In genomic region chr3:196645091-196645490, GRCh38 we compare ENCODE assay signal across 18 cellular contexts. TPM values are rescaled to one million over a fixed set of nuclear protein-coding genes. Genes with fewer than 3 reads are reported as not detected.
A peak's percentile ranks its signal among the peaks of the same experiment; 100 is the strongest.
DNase-seq lines count a peak whose midpoint lies in the region; FAIRE-seq and TF ChIP-seq lines count a peak whose summit lies in the region.
"Had no signal": no experiment of that assay in that cellular context is flagged by ENCODE, and none has a peak within 500 bp of the region (broad histone marks: within the 10 kb centered on the region; RNA-seq: fewer than 3 reads in every experiment).

No MANE protein-coding gene starts in this region.

- FAIRE-seq in GM12891 (lab: Jason Lieb, UNC) = no peak

- H3K4me3 ChIP-seq in vagina (no peak overlapping the region), esophagus squamous epithelium (no peak overlapping the region)
- H3K4me3 ChIP-seq: ascending aorta had no signal

- H3K27ac ChIP-seq in vagina = no peak overlapping the region
- H3K27ac ChIP-seq in esophagus squamous epithelium = no peak overlapping the region
- H3K27ac ChIP-seq: ascending aorta had no signal

- peaks cover under 1% of the 10 kb centered on the region for H3K4me1 ChIP-seq in vagina
- H3K4me1 ChIP-seq in esophagus squamous epithelium = peaks cover 0 to 18% (median under 1%) of the 10 kb centered on the region in 3 donors
- H3K4me1 ChIP-seq: ascending aorta had no signal

- DNase-seq in activated CD4-positive, alpha-beta T cell treated with anti-CD3 and anti-CD28 coated beads for 48 hours = peak; percentile 53
- DNase-seq in activated CD4-positive, alpha-beta T cell treated with anti-CD3 and anti-CD28 coated beads for 4 hours = no peak
- no peak for DNase-seq in GM12891 (ENCODE audit: insufficient read length, low spot score)
- no peak for DNase-seq in activated T-helper 2 cell treated with anti-CD3 and anti-CD28 coated beads, Interferon-gamma antibody, Interleukin-2, Interleukin-4, amounts not matched to agents 10 μg/mL and 5 μg/mL and 100 μg/mL, durations not matched to agents 14 hours and 24 hours and 36 hours (ENCODE audit: low spot score)
- DNase-seq in stimulated activated CD8-positive, alpha-beta memory T cell treated with anti-CD3 and anti-CD28 coated beads, Interleukin-4, amount 100 ng/mL, for 48 hours = peak; percentile 65
- DNase-seq in vagina (ENCODE audit: extremely low spot score in 2 of 2) = no peak
- DNase-seq in hippocampal formation (lab: John Stamatoyannopoulos, UW) = no peak
- no peak for DNase-seq in esophagus squamous epithelium (lab: John Stamatoyannopoulos, UW)
- DNase-seq: EL, left colon, midbrain, NCI-H187, NCI-H446, retina, Right ventricle myocardium superior, T-helper 9 cell had no signal

- WGBS in esophagus squamous epithelium, 2 donors = 92 to 95% methylated on average over 3 to 4 of the region's 4 CpGs

- H3K36me3 ChIP-seq in vagina (no peaks in the 10 kb centered on the region), esophagus squamous epithelium (no peaks in the 10 kb centered on the region)
- H3K36me3 ChIP-seq: ascending aorta had no signal

- H3K9me3 Mint-ChIP-seq in activated T-helper 2 cell treated with anti-CD3 and anti-CD28 coated beads, Interferon-gamma antibody, Interleukin-2, Interleukin-4, amounts not matched to agents 10 μg/mL and 5 μg/mL and 100 μg/mL, durations not matched to agents 14 hours and 24 hours and 36 hours = no peaks in the 10 kb centered on the region

- H3K36me3 Mint-ChIP-seq in activated T-helper 2 cell treated with anti-CD3 and anti-CD28 coated beads, Interferon-gamma antibody, Interleukin-2, Interleukin-4, amounts not matched to agents 10 μg/mL and 5 μg/mL and 100 μg/mL, durations not matched to agents 14 hours and 24 hours and 36 hours (ENCODE audit: low read depth) = peaks cover 72% of the 10 kb centered on the region

- no peaks in the 10 kb centered on the region for H3K9me3 ChIP-seq in vagina
- no peaks in the 10 kb centered on the region for H3K9me3 ChIP-seq in esophagus squamous epithelium
- H3K9me3 ChIP-seq: ascending aorta had no signal

- H3K27ac Mint-ChIP-seq in activated T-helper 2 cell treated with anti-CD3 and anti-CD28 coated beads, Interferon-gamma antibody, Interleukin-2, Interleukin-4, amounts not matched to agents 10 μg/mL and 5 μg/mL and 100 μg/mL, durations not matched to agents 14 hours and 24 hours and 36 hours = peak overlapping the region; percentile 19

- TF ChIP-seq CTCF in vagina (IDR thresholded peaks at IDR 0.05) (no peak), esophagus squamous epithelium (IDR thresholded peaks at IDR 0.05) (no peak)

- no peak overlapping the region for H3K4me3 Mint-ChIP-seq in activated T-helper 2 cell treated with anti-CD3 and anti-CD28 coated beads, Interferon-gamma antibody, Interleukin-2, Interleukin-4, amounts not matched to agents 10 μg/mL and 5 μg/mL and 100 μg/mL, durations not matched to agents 14 hours and 24 hours and 36 hours (ENCODE audit: low read depth)

- H3K27me3 ChIP-seq in vagina (no peaks in the 10 kb centered on the region), esophagus squamous epithelium (peaks cover 0 to 8% (median 0%) of the 10 kb centered on the region in 4 donors)

- H3K27me3 Mint-ChIP-seq in activated T-helper 2 cell treated with anti-CD3 and anti-CD28 coated beads, Interferon-gamma antibody, Interleukin-2, Interleukin-4, amounts not matched to agents 10 μg/mL and 5 μg/mL and 100 μg/mL, durations not matched to agents 14 hours and 24 hours and 36 hours (ENCODE audit: low read depth) = no peaks in the 10 kb centered on the region

- 0 out of 2 replicates have a peak, but pooled peaks have one; percentile 6 for TF ChIP-seq POLR2A in GM12891 (IDR thresholded peaks at IDR 0.05; ENCODE audit: low read depth, low read length)
- TF ChIP-seq POLR2A in vagina (IDR thresholded peaks at IDR 0.05) = no peak
- no peak for TF ChIP-seq POLR2A in esophagus squamous epithelium (IDR thresholded peaks at IDR 0.05)

- intact Hi-C loops in activated T-helper 2 cell treated with anti-CD3 and anti-CD28 coated beads, Interferon-gamma antibody, Interleukin-2, Interleukin-4, amounts not matched to agents 10 μg/mL and 5 μg/mL and 100 μg/mL, durations not matched to agents 14 hours and 24 hours and 36 hours (cut with micrococcal nuclease) = no loop called here
- intact Hi-C loops in vagina (cut with DNase I) = no loop called here
- intact Hi-C loops in esophagus squamous epithelium (cut with DNase I) = no loop called here

- peaks cover 68% of the 10 kb centered on the region for H3K4me1 Mint-ChIP-seq in activated T-helper 2 cell treated with anti-CD3 and anti-CD28 coated beads, Interferon-gamma antibody, Interleukin-2, Interleukin-4, amounts not matched to agents 10 μg/mL and 5 μg/mL and 100 μg/mL, durations not matched to agents 14 hours and 24 hours and 36 hours (ENCODE audit: low read depth)

TF ChIP-seq in GM12891, 5 proteins besides CTCF, POLR2A, EP300 and RAD21:
- TF ChIP-seq SPI1 (IDR thresholded peaks at IDR 0.05; ENCODE audit: low read depth, low read length) (no peak), PAX5 (IDR thresholded peaks at IDR 0.05; ENCODE audit: insufficient read depth, low read length, severe bottlenecking) (no peak), TAF1 (IDR thresholded peaks at IDR 0.05; ENCODE audit: low read depth, low read length) (no peak), POLR2AphosphoS5 (IDR thresholded peaks at IDR 0.05; ENCODE audit: low read depth, low read length) (no peak), POU2F2 (IDR thresholded peaks at IDR 0.05; ENCODE audit: low read depth, low read length) (no peak)

RNA-seq across cellular contexts. Expression of gene NRROS, which starts 5.6 kb away (rescaled TPM):
- 22.1 TPM for polyA plus RNA-seq in GM12891 (2012; ENCODE audit: low read depth, missing spikeins)
- 51.4 and 53.2 TPM in 2 replicates for total RNA-seq in activated T-helper 2 cell treated with anti-CD3 and anti-CD28 coated beads, Interferon-gamma antibody, Interleukin-2, Interleukin-4, amounts not matched to agents 10 μg/mL and 5 μg/mL and 100 μg/mL, durations not matched to agents 14 hours and 24 hours and 36 hours
- total RNA-seq in vagina (5.4 TPM), esophagus squamous epithelium (1 to 10 TPM in 1 of 4 donors, under 1 TPM in 2, not detected in 1; 0.18 to 4.8 (median 0.70) TPM)
- total RNA-seq: MCF 10A had no signal

Comparison
In these comparisons a context has a peak if more than half of its experiments do, and no peak if none do; other contexts are left out.
1. DNase-seq: peak in activated CD4-positive, alpha-beta T cell treated with anti-CD3 and anti-CD28 coated beads for 48 hours (single experiment) and stimulated activated CD8-positive, alpha-beta memory T cell treated with anti-CD3 and anti-CD28 coated beads, Interleukin-4, amount 100 ng/mL, for 48 hours (single experiment); none in activated CD4-positive, alpha-beta T cell treated with anti-CD3 and anti-CD28 coated beads for 4 hours (0 of 2), GM12891 (single experiment), activated T-helper 2 cell treated with anti-CD3 and anti-CD28 coated beads, Interferon-gamma antibody, Interleukin-2, Interleukin-4, amounts not matched to agents 10 μg/mL and 5 μg/mL and 100 μg/mL, durations not matched to agents 14 hours and 24 hours and 36 hours (single experiment), vagina (0 of 2), hippocampal formation (0 of 2) and esophagus squamous epithelium (single experiment).